ENCODE assay signal across 1 cellular context in genomic region chr3:40237892-40238571, GRCh38.
TF ChIP-seq lines count a peak whose summit lies in the region.

No MANE protein-coding gene starts in this region.

TF ChIP-seq in HepG2, 621 proteins besides CTCF, POLR2A, EP300 and RAD21 (continued from another document):
- no peak for TF ChIP-seq AKNA (CRISPR knock-in tag; IDR thresholded peaks at IDR 0.05; ENCODE audit: borderline replicate concordance)
